Comparison of ENCODE assay signal across 8 cellular contexts in genomic region chr2:97645700-97646629, GRCh38. TPM values are rescaled to one million over a fixed set of nuclear protein-coding genes. Genes with fewer than 3 reads are reported as not detected.
DNase-seq lines count a peak whose midpoint lies in the region; ATAC-seq and TF ChIP-seq lines count a peak whose summit lies in the region.

TSS of gene COX5B (plus strand) at chr2:97646062. CDS start at chr2:97646087, 25 bp downstream.

- BruUV-seq in Panc1 (replicated peaks; lab: Mats Ljungman, UMichigan): no TSS peak

- POLR2A ChIA-PET in Panc1 (lab: Charles Lee): interaction anchor here (0.6 to 1.2 kb wide), 3 partner anchors 16 to 183 kb away, joined by 3 to 12 read pairs (median 7); no protein-coding TSS in a partner anchor

- no peaks in the 10 kb centered on the region for H3K27me3 ChIP-seq in Panc1 (ENCODE audit: control insufficient read depth, insufficient read depth, low read length)
- no peaks in the 10 kb centered on the region for H3K27me3 ChIP-seq in esophagus (ENCODE audit: control insufficient read depth in 1 of 2, insufficient read depth in 2 of 2, low read length in 2 of 2)
- H3K27me3 ChIP-seq in muscle layer of colon (ENCODE audit: control insufficient read depth in 1 of 2, insufficient read depth in 2 of 2, low read length in 2 of 2): no peaks in the 10 kb centered on the region

- H3K36me3 ChIP-seq in Panc1 (ENCODE audit: control insufficient read depth, insufficient read depth, low read length) (peaks cover 17% of the 10 kb centered on the region), esophagus (ENCODE audit: control insufficient read depth in 2 of 2, insufficient read depth in 2 of 2, low read length in 1 of 2) (peaks cover 6 to 14% of the 10 kb centered on the region in 2 donors), muscle layer of colon (ENCODE audit: insufficient read depth, low read length) (peaks cover 36% of the 10 kb centered on the region)

- H3K36me3 Mint-ChIP-seq in activated T-cell treated with anti-CD3 and anti-CD28 coated beads, Interleukin-2, amount 50 U/mL, for 4 hours (ENCODE audit: insufficient read depth): peaks cover 18% of the 10 kb centered on the region

- H3K4me1 Mint-ChIP-seq in activated T-cell treated with anti-CD3 and anti-CD28 coated beads, Interleukin-2, amount 50 U/mL, for 4 hours (ENCODE audit: low read depth): peaks cover 19% of the 10 kb centered on the region

- CTCF ChIA-PET in Panc1 (lab: Charles Lee): interaction anchor here (0.6 to 0.8 kb wide), 2 partner anchors 53 to 55 kb away, joined by 3 to 4 read pairs; no protein-coding TSS in a partner anchor

- peak within 1 kb of the TSS; percentile 92 for H3K9ac ChIP-seq in muscle layer of colon (ENCODE audit: low read length)

- ATAC-seq in GM21723 (IDR thresholded peaks at IDR 0.05; ENCODE audit: unreplicated experiment) (peak; percentile 91), Panc1 (peak; percentile 99)
- ATAC-seq in activated T-cell treated with anti-CD3 and anti-CD28 coated beads, Interleukin-2, amount 50 U/mL, for 4 hours: peak; percentile 92

- no peaks in the 10 kb centered on the region for H3K27me3 Mint-ChIP-seq in activated T-cell treated with anti-CD3 and anti-CD28 coated beads, Interleukin-2, amount 50 U/mL, for 4 hours (ENCODE audit: low read depth)

- no peak for TF ChIP-seq CTCF in Panc1 (IDR thresholded peaks at IDR 0.05)

- in situ Hi-C loops in Panc1 (cut with HindIII; ENCODE audit: low pct_unique_long_range_greater_than_20kb, low sequenced_read_pairs): no loop called here

- 1% methylated on average over 62 to 63 of the region's 63 CpGs for WGBS in esophagus, 2 donors

- no peaks in the 10 kb centered on the region for H3K9me3 ChIP-seq in Panc1 (ENCODE audit: control insufficient read depth, insufficient read depth, low read depth, low read length)
- no peaks in the 10 kb centered on the region for H3K9me3 ChIP-seq in esophagus (ENCODE audit: control insufficient read depth in 2 of 2, insufficient read depth in 1 of 2, low read depth in 1 of 2, low read length in 1 of 2)
- H3K9me3 ChIP-seq in muscle layer of colon (ENCODE audit: low read length): no peaks in the 10 kb centered on the region

- intact Hi-C loops in Panc1 (cut with micrococcal nuclease; ENCODE audit: unreplicated experiment): no loop called here

- peak within 1 kb of the TSS; percentile 91 to 94 for H3K4me3 ChIP-seq in Panc1 (ENCODE audit: low read depth in 2 of 2, low read length in 2 of 2)
- peak within 1 kb of the TSS; percentile 93 to 100 for H3K4me3 ChIP-seq in esophagus (ENCODE audit: low read depth in 1 of 2, low read length in 2 of 2)
- peak within 1 kb of the TSS; percentile 91 to 100 for H3K4me3 ChIP-seq in muscle layer of colon (ENCODE audit: low read depth in 1 of 2, low read length in 2 of 2)

- peaks cover 7% of the 10 kb centered on the region; the same call in 1 of the 2 replicates for H3K4me1 ChIP-seq in Panc1 (ENCODE audit: control insufficient read depth, insufficient read depth, low read length)
- no peaks in the 10 kb centered on the region for H3K4me1 ChIP-seq in esophagus (ENCODE audit: control insufficient read depth in 2 of 2, insufficient read depth in 2 of 2, low read length in 1 of 2)
- peaks cover 9% of the 10 kb centered on the region for H3K4me1 ChIP-seq in muscle layer of colon (ENCODE audit: insufficient read depth, low read length)

- peak; percentile 100 for DNase-seq in DMS53 (lab: John Stamatoyannopoulos, UW)
- peak; percentile 98 for DNase-seq in KG1 (lab: John Stamatoyannopoulos, UW)
- DNase-seq in Panc1 (ENCODE audit: low read depth, low spot score): peak; percentile 80
- peak; percentile 98 for DNase-seq in activated T-cell treated with anti-CD3 and anti-CD28 coated beads, Interleukin-2, amount 50 U/mL, for 4 hours
- DNase-seq in stimulated activated CD8-positive, alpha-beta memory T cell treated with anti-CD3 and anti-CD28 coated beads, Interleukin-7, amount 100 ng/mL, for 24 hours (ENCODE audit: low read depth): peak; percentile 97

- H3K27ac ChIP-seq in Panc1 (ENCODE audit: low read length) (peak within 1 kb of the TSS; percentile 86), esophagus (ENCODE audit: low read depth in 2 of 2, low read length in 1 of 2) (peak within 1 kb of the TSS; percentile 91 to 99), muscle layer of colon (ENCODE audit: low read depth, low read length) (peak within 1 kb of the TSS; percentile 100)

- H3K4me3 Mint-ChIP-seq in activated T-cell treated with anti-CD3 and anti-CD28 coated beads, Interleukin-2, amount 50 U/mL, for 4 hours: peak within 1 kb of the TSS; percentile 90

- no peaks in the 10 kb centered on the region for H3K9me3 Mint-ChIP-seq in activated T-cell treated with anti-CD3 and anti-CD28 coated beads, Interleukin-2, amount 50 U/mL, for 4 hours

RNA-seq across cellular contexts. Expression of gene COX5B, which starts in this region (rescaled TPM):
- total RNA-seq in Panc1 (2021; ENCODE audit: unreplicated experiment): 298 TPM
- 264 TPM for polyA plus RNA-seq in Panc1 (2012; ENCODE audit: insufficient read length)
- total RNA-seq in activated T-cell treated with anti-CD3 and anti-CD28 coated beads, Interleukin-2, amount 50 U/mL, for 4 hours: 100 to 1,000 TPM; 198 to 216 (median 215) TPM
- 100 to 1,000 TPM; 442 to 656 TPM for polyA plus RNA-seq in esophagus

Comparison
In these comparisons a context has a peak if more than half of its experiments do, and no peak if none do; other contexts are left out.
1. Peak in every context shown above with its lines: DNase-seq, ATAC-seq, H3K4me3 ChIP-seq and H3K27ac ChIP-seq.